1 cellular context compared by ENCODE assay signal in genomic region chr3:177236704-177237103, GRCh38.
TF ChIP-seq lines count a peak whose summit lies in the region.

No MANE protein-coding gene starts in this region.

TF ChIP-seq in endothelial cell of umbilical vein, 7 proteins besides CTCF, POLR2A, EP300 and RAD21:
- TF ChIP-seq POLR2AphosphoS5 (IDR thresholded peaks at IDR 0.05; ENCODE audit: insufficient read depth, low read depth, low read length) (no peak), GATA2 (IDR thresholded peaks at IDR 0.05; ENCODE audit: insufficient read depth, insufficient read length, low read depth, low read length) (no peak), FOS (IDR thresholded peaks at IDR 0.05; ENCODE audit: borderline replicate concordance, insufficient read depth, low read length) (no peak), EZH2 (IDR thresholded peaks at IDR 0.05; ENCODE audit: borderline replicate concordance, low read depth, low read length, severe bottlenecking) (no peak), MYC (IDR thresholded peaks at IDR 0.05; ENCODE audit: low read depth, low read length) (no peak), MAX (IDR thresholded peaks at IDR 0.05; ENCODE audit: insufficient read depth, insufficient read length) (no peak)
